ENCODE assay signal across 7 cellular contexts in the genomic region with DNA sequence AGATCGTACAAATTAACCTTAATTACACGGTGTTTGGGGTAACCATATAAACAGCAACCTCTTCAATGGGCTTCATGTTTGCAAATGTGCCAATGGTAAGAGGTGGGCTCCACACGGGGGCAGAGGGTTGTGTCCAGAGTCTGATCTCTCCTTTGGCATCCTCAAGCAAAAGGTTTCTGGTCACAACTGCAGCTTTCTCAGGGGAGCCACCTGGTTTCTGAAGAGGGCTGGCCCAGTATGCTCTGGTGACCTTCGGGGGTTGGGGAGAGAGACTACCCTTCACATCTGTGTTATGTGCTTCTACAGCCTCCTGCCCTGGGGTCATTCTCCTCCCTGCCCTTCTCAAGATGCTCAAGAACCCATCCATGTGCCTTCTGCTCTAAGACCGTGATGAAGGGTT.
"Had no signal": no experiment of that assay in that cellular context is flagged by ENCODE, and none has a peak within 500 bp of the region (broad histone marks: within the 10 kb centered on the region; RNA-seq: fewer than 3 reads in every experiment).

No MANE protein-coding gene starts in this region.

- H3K4me3 Mint-ChIP-seq: GM23338, H9 had no signal

- DNase-seq: H9, HCEC 1CT, IMR-90 had no signal

- FAIRE-seq: H1, H54, HTR-8/SVneo had no signal

- H3K4me3 ChIP-seq: GM23338 had no signal

- H3K4me1 Mint-ChIP-seq: GM23338, H9 had no signal

- H3K27ac Mint-ChIP-seq: GM23338, H9 had no signal

- ATAC-seq: GM23338 had no signal
